Comparison of ENCODE assay signal across 1 cellular context in the genomic region with DNA sequence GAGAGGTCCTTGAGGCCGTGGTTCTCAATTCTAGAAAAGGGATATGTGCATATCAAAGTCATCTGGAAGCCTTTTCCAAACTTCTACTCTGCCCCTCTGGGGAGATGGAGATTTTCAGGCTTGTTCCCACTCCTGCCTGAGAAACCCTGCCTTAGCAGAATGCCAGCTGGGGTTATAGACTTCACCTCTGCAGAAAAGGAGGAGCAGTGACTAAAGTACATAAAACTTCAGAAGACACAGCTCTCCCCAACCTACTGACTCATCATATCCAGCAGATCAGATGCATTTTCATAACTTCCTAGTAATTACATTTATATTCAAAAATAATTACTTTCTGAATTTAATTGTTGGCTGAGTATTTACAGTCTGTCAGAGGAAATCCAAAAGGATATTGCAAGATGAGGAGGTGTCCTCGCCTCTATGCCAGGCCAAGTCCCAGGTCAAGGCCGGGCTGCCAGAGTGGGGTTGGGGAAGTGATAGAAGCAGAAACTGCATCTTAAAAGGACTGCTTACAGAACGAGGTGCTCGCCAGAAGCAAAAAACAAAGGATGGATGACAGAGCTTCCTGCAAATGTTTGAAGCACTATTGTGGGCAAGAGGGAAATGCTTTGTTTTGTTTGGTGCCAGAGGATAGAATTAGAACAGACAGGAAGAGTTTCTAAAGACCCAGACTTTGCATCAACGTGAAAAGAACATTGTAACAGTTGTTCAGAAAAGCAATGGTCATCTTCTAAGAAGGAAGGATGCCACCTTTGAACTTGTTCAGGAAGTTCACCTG.
TF ChIP-seq lines count a peak whose summit lies in the region.

No MANE protein-coding gene starts in this region.

TF ChIP-seq in GM23338, 12 proteins besides CTCF, POLR2A, EP300 and RAD21 (continued from another document):
- TF ChIP-seq REST (IDR thresholded peaks at IDR 0.05; ENCODE audit: unreplicated experiment) (no peak), CREB1 (CRISPR knock-in tag; IDR thresholded peaks at IDR 0.05; ENCODE audit: low read depth) (no peak), ZNF462 (CRISPR knock-in tag; IDR thresholded peaks at IDR 0.05) (no peak), STAT1 (IDR thresholded peaks at IDR 0.05; ENCODE audit: unreplicated experiment) (no peak), ZNF114 (CRISPR knock-in tag; IDR thresholded peaks at IDR 0.05) (no peak), ETS1 (IDR thresholded peaks at IDR 0.05) (no peak), EZH2 (IDR thresholded peaks at IDR 0.05; ENCODE audit: low read depth, unreplicated experiment) (no peak), ZNF331 (CRISPR knock-in tag; IDR thresholded peaks at IDR 0.05; ENCODE audit: low read depth) (no peak), NANOG (IDR thresholded peaks at IDR 0.05; ENCODE audit: borderline replicate concordance) (no peak)
